In genomic region chr3:196942226-196942914, GRCh38 we compare ENCODE assay signal across 1 cellular context.
TF ChIP-seq lines count a peak whose summit lies in the region.

Gene NCBP2 (minus strand): TSS chr3:196942528. CDS start chr3:196942503, 25 bp downstream.

TF ChIP-seq in HepG2, 621 proteins besides CTCF, POLR2A, EP300 and RAD21 (continued from another document and continues in another):
- TF ChIP-seq ZBTB44 (CRISPR knock-in tag; IDR thresholded peaks at IDR 0.05) = peak; percentile 50; the same call in 1 of the 2 replicates
- TF ChIP-seq ZNF780A (CRISPR knock-in tag; IDR thresholded peaks at IDR 0.05) = no peak
- TF ChIP-seq, protein P1, sequence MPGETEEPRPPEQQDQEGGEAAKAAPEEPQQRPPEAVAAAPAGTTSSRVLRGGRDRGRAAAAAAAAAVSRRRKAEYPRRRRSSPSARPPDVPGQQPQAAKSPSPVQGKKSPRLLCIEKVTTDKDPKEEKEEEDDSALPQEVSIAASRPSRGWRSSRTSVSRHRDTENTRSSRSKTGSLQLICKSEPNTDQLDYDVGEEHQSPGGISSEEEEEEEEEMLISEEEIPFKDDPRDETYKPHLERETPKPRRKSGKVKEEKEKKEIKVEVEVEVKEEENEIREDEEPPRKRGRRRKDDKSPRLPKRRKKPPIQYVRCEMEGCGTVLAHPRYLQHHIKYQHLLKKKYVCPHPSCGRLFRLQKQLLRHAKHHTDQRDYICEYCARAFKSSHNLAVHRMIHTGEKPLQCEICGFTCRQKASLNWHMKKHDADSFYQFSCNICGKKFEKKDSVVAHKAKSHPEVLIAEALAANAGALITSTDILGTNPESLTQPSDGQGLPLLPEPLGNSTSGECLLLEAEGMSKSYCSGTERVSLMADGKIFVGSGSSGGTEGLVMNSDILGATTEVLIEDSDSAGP (CRISPR knock-in tag; IDR thresholded peaks at IDR 0.05; ENCODE audit: borderline replicate concordance) = peak; percentile 97
- no peak for TF ChIP-seq ZNF17 (CRISPR knock-in tag; IDR thresholded peaks at IDR 0.05)
- TF ChIP-seq NFKB2 (CRISPR knock-in tag; IDR thresholded peaks at IDR 0.05; ENCODE audit: borderline replicate concordance) = peak; percentile 19; the same call in 1 of the 2 replicates
- no peak for TF ChIP-seq DDIT3 (CRISPR knock-in tag; IDR thresholded peaks at IDR 0.05)
- TF ChIP-seq AHR (CRISPR knock-in tag; IDR thresholded peaks at IDR 0.05) = peak; percentile 33; the same call in 1 of the 2 replicates
- no peak for TF ChIP-seq ZNF557 (CRISPR knock-in tag; IDR thresholded peaks at IDR 0.05)
- TF ChIP-seq, protein P2, sequence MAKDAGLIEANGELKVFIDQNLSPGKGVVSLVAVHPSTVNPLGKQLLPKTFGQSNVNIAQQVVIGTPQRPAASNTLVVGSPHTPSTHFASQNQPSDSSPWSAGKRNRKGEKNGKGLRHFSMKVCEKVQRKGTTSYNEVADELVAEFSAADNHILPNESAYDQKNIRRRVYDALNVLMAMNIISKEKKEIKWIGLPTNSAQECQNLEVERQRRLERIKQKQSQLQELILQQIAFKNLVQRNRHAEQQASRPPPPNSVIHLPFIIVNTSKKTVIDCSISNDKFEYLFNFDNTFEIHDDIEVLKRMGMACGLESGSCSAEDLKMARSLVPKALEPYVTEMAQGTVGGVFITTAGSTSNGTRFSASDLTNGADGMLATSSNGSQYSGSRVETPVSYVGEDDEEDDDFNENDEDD (CRISPR knock-in tag; IDR thresholded peaks at IDR 0.05; ENCODE audit: borderline replicate concordance) = peak; percentile 83
- TF ChIP-seq, protein P3, sequence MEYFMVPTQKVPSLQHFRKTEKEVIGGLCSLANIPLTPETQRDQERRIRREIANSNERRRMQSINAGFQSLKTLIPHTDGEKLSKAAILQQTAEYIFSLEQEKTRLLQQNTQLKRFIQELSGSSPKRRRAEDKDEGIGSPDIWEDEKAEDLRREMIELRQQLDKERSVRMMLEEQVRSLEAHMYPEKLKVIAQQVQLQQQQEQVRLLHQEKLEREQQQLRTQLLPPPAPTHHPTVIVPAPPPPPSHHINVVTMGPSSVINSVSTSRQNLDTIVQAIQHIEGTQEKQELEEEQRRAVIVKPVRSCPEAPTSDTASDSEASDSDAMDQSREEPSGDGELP (IDR thresholded peaks at IDR 0.05; ENCODE audit: borderline replicate concordance, low read depth) = peak; percentile 68; the same call in 1 of the 2 replicates
- TF ChIP-seq, protein P4, sequence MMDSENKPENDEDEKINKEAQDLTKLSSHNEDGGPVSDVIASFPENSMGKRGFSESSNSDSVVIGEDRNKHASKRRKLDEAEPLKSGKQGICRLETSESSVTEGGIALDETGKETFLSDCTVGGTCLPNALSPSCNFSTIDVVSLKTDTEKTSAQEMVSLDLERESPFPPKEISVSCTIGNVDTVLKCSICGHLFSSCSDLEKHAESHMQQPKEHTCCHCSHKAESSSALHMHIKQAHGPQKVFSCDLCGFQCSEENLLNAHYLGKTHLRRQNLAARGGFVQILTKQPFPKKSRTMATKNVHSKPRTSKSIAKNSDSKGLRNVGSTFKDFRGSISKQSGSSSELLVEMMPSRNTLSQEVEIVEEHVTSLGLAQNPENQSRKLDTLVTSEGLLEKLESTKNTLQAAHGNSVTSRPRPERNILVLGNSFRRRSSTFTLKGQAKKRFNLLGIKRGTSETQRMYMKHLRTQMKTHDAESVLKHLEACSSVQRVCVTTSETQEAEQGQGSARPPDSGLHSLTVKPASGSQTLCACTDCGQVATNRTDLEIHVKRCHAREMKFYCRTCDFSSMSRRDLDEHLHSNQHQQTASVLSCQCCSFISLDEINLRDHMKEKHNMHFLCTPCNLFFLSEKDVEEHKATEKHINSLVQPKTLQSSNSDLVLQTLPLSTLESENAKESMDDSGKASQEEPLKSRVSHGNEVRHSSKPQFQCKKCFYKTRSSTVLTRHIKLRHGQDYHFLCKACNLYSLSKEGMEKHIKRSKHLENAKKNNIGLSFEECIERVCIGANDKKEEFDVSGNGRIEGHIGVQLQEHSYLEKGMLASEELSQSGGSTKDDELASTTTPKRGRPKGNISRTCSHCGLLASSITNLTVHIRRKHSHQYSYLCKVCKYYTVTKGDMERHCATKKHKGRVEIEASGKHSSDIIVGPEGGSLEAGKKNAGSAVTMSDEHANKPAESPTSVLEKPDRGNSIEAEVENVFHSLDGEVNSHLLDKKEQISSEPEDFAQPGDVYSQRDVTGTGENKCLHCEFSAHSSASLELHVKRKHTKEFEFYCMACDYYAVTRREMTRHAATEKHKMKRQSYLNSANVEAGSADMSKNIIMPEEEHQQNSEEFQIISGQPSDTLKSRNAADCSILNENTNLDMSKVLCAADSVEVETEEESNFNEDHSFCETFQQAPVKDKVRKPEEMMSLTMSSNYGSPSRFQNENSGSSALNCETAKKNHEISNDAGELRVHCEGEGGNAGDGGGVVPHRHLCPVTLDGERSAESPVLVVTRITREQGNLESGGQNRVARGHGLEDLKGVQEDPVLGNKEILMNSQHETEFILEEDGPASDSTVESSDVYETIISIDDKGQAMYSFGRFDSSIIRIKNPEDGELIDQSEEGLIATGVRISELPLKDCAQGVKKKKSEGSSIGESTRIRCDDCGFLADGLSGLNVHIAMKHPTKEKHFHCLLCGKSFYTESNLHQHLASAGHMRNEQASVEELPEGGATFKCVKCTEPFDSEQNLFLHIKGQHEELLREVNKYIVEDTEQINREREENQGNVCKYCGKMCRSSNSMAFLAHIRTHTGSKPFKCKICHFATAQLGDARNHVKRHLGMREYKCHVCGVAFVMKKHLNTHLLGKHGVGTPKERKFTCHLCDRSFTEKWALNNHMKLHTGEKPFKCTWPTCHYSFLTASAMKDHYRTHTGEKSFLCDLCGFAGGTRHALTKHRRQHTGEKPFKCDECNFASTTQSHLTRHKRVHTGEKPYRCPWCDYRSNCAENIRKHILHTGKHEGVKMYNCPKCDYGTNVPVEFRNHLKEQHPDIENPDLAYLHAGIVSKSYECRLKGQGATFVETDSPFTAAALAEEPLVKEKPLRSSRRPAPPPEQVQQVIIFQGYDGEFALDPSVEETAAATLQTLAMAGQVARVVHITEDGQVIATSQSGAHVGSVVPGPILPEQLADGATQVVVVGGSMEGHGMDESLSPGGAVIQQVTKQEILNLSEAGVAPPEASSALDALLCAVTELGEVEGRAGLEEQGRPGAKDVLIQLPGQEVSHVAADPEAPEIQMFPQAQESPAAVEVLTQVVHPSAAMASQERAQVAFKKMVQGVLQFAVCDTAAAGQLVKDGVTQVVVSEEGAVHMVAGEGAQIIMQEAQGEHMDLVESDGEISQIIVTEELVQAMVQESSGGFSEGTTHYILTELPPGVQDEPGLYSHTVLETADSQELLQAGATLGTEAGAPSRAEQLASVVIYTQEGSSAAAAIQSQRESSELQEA (CRISPR knock-in tag; IDR thresholded peaks at IDR 0.05; ENCODE audit: not compliant biosample characterization) = no peak
- TF ChIP-seq HES4 (CRISPR knock-in tag; IDR thresholded peaks at IDR 0.05; ENCODE audit: borderline replicate concordance) = 0 out of 2 replicates have a peak, but pooled peaks have one; percentile 66
- peak; percentile 74; the same call in 1 of the 2 replicates for TF ChIP-seq SNAPC2 (CRISPR knock-in tag; IDR thresholded peaks at IDR 0.05)
- TF ChIP-seq KAT8 (CRISPR knock-in tag; IDR thresholded peaks at IDR 0.05) = peak; percentile 99
- no peak for TF ChIP-seq FOXM1 (CRISPR knock-in tag; IDR thresholded peaks at IDR 0.05)
- TF ChIP-seq PITX1 (CRISPR knock-in tag; IDR thresholded peaks at IDR 0.05) = peak; percentile 77
- peak; percentile 62; the same call in 1 of the 2 replicates for TF ChIP-seq ZNF546 (CRISPR knock-in tag; conservative IDR thresholded peaks at IDR 0.05)
- TF ChIP-seq CREM (IDR thresholded peaks at IDR 0.05) = peak; percentile 98
- peak; percentile 93 for TF ChIP-seq CREM (CRISPR knock-in tag; IDR thresholded peaks at IDR 0.05)
- TF ChIP-seq FOXO1 (CRISPR knock-in tag; IDR thresholded peaks at IDR 0.05) = peak; percentile 64
- TF ChIP-seq RAD51 (IDR thresholded peaks at IDR 0.05; ENCODE audit: borderline replicate concordance) = no peak
- no peak for TF ChIP-seq IRF1 (CRISPR knock-in tag; IDR thresholded peaks at IDR 0.05; ENCODE audit: low read depth)
- TF ChIP-seq TRIM24 (CRISPR knock-in tag; IDR thresholded peaks at IDR 0.05) = no peak
- TF ChIP-seq, protein P5, sequence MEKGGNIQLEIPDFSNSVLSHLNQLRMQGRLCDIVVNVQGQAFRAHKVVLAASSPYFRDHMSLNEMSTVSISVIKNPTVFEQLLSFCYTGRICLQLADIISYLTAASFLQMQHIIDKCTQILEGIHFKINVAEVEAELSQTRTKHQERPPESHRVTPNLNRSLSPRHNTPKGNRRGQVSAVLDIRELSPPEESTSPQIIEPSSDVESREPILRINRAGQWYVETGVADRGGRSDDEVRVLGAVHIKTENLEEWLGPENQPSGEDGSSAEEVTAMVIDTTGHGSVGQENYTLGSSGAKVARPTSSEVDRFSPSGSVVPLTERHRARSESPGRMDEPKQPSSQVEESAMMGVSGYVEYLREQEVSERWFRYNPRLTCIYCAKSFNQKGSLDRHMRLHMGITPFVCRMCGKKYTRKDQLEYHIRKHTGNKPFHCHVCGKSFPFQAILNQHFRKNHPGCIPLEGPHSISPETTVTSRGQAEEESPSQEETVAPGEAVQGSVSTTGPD (CRISPR knock-in tag; IDR thresholded peaks at IDR 0.05) = no peak
- peak; percentile 97 for TF ChIP-seq KDM2A (CRISPR knock-in tag; IDR thresholded peaks at IDR 0.05; ENCODE audit: borderline replicate concordance, low read depth)
- TF ChIP-seq HIVEP1 (CRISPR knock-in tag; IDR thresholded peaks at IDR 0.05) = peak; percentile 59; the same call in 1 of the 2 replicates
- TF ChIP-seq XRCC5 (optimal IDR thresholded peaks at IDR 0.05; ENCODE audit: low read length) = peak; percentile 94
- TF ChIP-seq, protein P6, sequence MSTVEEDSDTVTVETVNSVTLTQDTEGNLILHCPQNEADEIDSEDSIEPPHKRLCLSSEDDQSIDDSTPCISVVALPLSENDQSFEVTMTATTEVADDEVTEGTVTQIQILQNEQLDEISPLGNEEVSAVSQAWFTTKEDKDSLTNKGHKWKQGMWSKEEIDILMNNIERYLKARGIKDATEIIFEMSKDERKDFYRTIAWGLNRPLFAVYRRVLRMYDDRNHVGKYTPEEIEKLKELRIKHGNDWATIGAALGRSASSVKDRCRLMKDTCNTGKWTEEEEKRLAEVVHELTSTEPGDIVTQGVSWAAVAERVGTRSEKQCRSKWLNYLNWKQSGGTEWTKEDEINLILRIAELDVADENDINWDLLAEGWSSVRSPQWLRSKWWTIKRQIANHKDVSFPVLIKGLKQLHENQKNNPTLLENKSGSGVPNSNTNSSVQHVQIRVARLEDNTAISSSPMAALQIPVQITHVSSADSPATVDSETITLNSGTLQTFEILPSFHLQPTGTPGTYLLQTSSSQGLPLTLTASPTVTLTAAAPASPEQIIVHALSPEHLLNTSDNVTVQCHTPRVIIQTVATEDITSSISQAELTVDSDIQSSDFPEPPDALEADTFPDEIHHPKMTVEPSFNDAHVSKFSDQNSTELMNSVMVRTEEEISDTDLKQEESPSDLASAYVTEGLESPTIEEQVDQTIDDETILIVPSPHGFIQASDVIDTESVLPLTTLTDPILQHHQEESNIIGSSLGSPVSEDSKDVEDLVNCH (CRISPR knock-in tag; IDR thresholded peaks at IDR 0.05) = no peak
- TF ChIP-seq MBD4 (IDR thresholded peaks at IDR 0.05; ENCODE audit: borderline replicate concordance, low read length) = no peak
- TF ChIP-seq ZNF816 (CRISPR knock-in tag; IDR thresholded peaks at IDR 0.05; ENCODE audit: borderline replicate concordance) = no peak
- TF ChIP-seq ESRRA (CRISPR knock-in tag; IDR thresholded peaks at IDR 0.05; ENCODE audit: low read depth) = peak; percentile 92
- no peak for TF ChIP-seq MAFF (IDR thresholded peaks at IDR 0.05; ENCODE audit: low read depth, low read length)
- no peak for TF ChIP-seq ZNF432 (CRISPR knock-in tag; IDR thresholded peaks at IDR 0.05; ENCODE audit: borderline replicate concordance)
- 0 out of 2 replicates have a peak, but pooled peaks have one; percentile 48 for TF ChIP-seq ZNF772 (CRISPR knock-in tag; IDR thresholded peaks at IDR 0.05)
- TF ChIP-seq MEIS2 (CRISPR knock-in tag; IDR thresholded peaks at IDR 0.05) = no peak
- TF ChIP-seq PPARG (CRISPR knock-in tag; conservative IDR thresholded peaks at IDR 0.05) = peak; percentile 57
- no peak for TF ChIP-seq ZNF326 (CRISPR knock-in tag; IDR thresholded peaks at IDR 0.05; ENCODE audit: borderline replicate concordance)
- peak; percentile 76; the same call in 1 of the 2 replicates for TF ChIP-seq ATF2 (CRISPR knock-in tag; IDR thresholded peaks at IDR 0.05)
- TF ChIP-seq NFE2L1 (CRISPR knock-in tag; IDR thresholded peaks at IDR 0.05; ENCODE audit: borderline replicate concordance) = no peak
- 0 out of 2 replicates have a peak, but pooled peaks have one; percentile 0 for TF ChIP-seq KLF13 (CRISPR knock-in tag; IDR thresholded peaks at IDR 0.05)
- TF ChIP-seq NFE2 (CRISPR knock-in tag; IDR thresholded peaks at IDR 0.05) = no peak
- TF ChIP-seq ZNF343 (CRISPR knock-in tag; IDR thresholded peaks at IDR 0.05) = peak; percentile 86; the same call in 1 of the 2 replicates
